14 cellular contexts compared by ENCODE assay signal in the genomic region with DNA sequence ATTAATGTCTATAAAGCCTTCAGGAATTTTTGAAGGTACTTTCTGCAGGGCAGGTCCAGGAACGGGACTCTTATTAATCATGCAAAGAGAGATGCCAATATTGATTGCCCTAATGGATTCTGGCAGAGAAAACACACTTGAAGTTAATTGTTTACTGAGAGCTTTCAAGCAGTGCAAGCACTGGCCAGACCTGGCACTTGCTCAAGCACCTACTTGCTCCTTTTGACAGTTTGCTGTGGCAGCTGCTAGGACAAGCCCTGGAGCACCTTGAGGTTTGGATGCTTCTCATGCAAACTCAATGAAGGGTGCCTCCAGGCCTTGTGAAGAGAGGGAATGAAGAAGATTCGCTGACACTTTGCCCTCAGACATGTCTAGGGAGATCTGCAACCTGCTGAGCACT.
A peak's percentile ranks its signal among the peaks of the same experiment; 100 is the strongest.
DNase-seq lines count a peak whose midpoint lies in the region; ATAC-seq and TF ChIP-seq lines count a peak whose summit lies in the region.
"Had no signal": no experiment of that assay in that cellular context is flagged by ENCODE, and none has a peak within 500 bp of the region (broad histone marks: within the 10 kb centered on the region; RNA-seq: fewer than 3 reads in every experiment).

No MANE protein-coding gene starts in this region.

- CTCF ChIA-PET in mammary epithelial cell (lab: Charles Lee; ENCODE audit: low non-redundant PET) = no interaction called here
- CTCF ChIA-PET in GM10248 (lab: Yijun Ruan, JAX) = interaction anchor here (1.0 kb wide), 1 partner anchor 144 kb away, joined by 3 read pairs; no protein-coding TSS in a partner anchor

- peaks cover 2% of the 10 kb centered on the region for H3K27me3 Mint-ChIP-seq in endothelial cell (ENCODE audit: unreplicated experiment)
- H3K27me3 Mint-ChIP-seq: activated CD4-positive, alpha-beta memory T cell treated with anti-CD3 and anti-CD28 coated beads for 36 hours had no signal

- H2AFZ ChIP-seq in mammary epithelial cell (ENCODE audit: low read depth, low read length) = no peak overlapping the region

- no TSS peak for BruUV-seq in mammary epithelial cell (replicated peaks; lab: Mats Ljungman, UMichigan)

- H3K9me3 ChIP-seq in mammary epithelial cell (replicated peaks; ENCODE audit: insufficient read depth, low read length) (no peaks in the 10 kb centered on the region), prostate gland (no peaks in the 10 kb centered on the region)
- H3K9me3 ChIP-seq: heart left ventricle had no signal

- H3K36me3 Mint-ChIP-seq in endothelial cell (ENCODE audit: low read depth, unreplicated experiment) = no peaks in the 10 kb centered on the region
- H3K36me3 Mint-ChIP-seq: activated CD4-positive, alpha-beta memory T cell treated with anti-CD3 and anti-CD28 coated beads for 36 hours; CD8-positive, alpha-beta T cell had no signal

- no peaks in the 10 kb centered on the region for H3K9me3 Mint-ChIP-seq in endothelial cell (ENCODE audit: unreplicated experiment)
- H3K9me3 Mint-ChIP-seq: activated CD4-positive, alpha-beta memory T cell treated with anti-CD3 and anti-CD28 coated beads for 36 hours; CD8-positive, alpha-beta T cell had no signal

- no peaks in the 10 kb centered on the region for H3K36me3 ChIP-seq in mammary epithelial cell (ENCODE audit: insufficient read depth, low read length)
- H3K36me3 ChIP-seq in prostate gland = no peaks in the 10 kb centered on the region
- H3K36me3 ChIP-seq: heart left ventricle had no signal

- no peak overlapping the region for H3K27ac Mint-ChIP-seq in endothelial cell (ENCODE audit: unreplicated experiment)
- H3K27ac Mint-ChIP-seq: activated CD4-positive, alpha-beta memory T cell treated with anti-CD3 and anti-CD28 coated beads for 36 hours; CD8-positive, alpha-beta T cell had no signal

- H3K4me3 ChIP-seq in mammary epithelial cell (replicated peaks in 1 of 3; ENCODE audit: insufficient read depth in 1 of 3, low read depth in 2 of 3, low read length in 3 of 3) (no peak overlapping the region), prostate gland (no peak overlapping the region)
- H3K4me3 ChIP-seq: heart left ventricle, skin epidermis had no signal

- dilution Hi-C loops in mammary epithelial cell (cut with HindIII; ENCODE audit: low sequenced_read_pairs) = no loop called here

- no peak overlapping the region for H3K9ac ChIP-seq in mammary epithelial cell (ENCODE audit: insufficient read depth, low read length)

- in situ Hi-C loops in mammary epithelial cell (cut with MboI; ENCODE audit: low sequenced_read_pairs in 2 of 2) = no loop called here

- peaks cover 40% of the 10 kb centered on the region for H3K79me2 ChIP-seq in mammary epithelial cell (ENCODE audit: insufficient read depth, low read length)

- ATAC-seq in GM18511 (IDR thresholded peaks at IDR 0.05; ENCODE audit: unreplicated experiment) (peak; percentile 48), HG03460 (IDR thresholded peaks at IDR 0.05; ENCODE audit: unreplicated experiment) (no peak)
- ATAC-seq: CD8-positive, alpha-beta T cell; heart left ventricle had no signal

- peaks cover 10% of the 10 kb centered on the region for H3K4me1 Mint-ChIP-seq in endothelial cell (ENCODE audit: unreplicated experiment)

- WGBS in mammary epithelial cell (ENCODE audit: low coverage, missing lambda C conversion rate) = 0% methylated on average over 2 of the region's 2 CpGs
- WGBS in prostate gland = 39% methylated on average over 2 of the region's 2 CpGs

- peak; percentile 96 for DNase-seq in NCI-H1105 treated with DMSO at 0.1 percent for 48 hours (lab: John Stamatoyannopoulos, UW)
- DNase-seq in mammary epithelial cell = peak; percentile 57
- peak; percentile 36 for DNase-seq in prostate gland (ENCODE audit: low spot score)
- DNase-seq in endothelial cell (ENCODE audit: low spot score) = no peak
- no peak for DNase-seq in GM10248 (ENCODE audit: extremely low spot score)
- DNase-seq: activated CD4-positive, alpha-beta memory T cell treated with anti-CD3 and anti-CD28 coated beads for 36 hours; activated gamma-delta T cell treated with Interleukin-2 at 50 U/mL for 16 hours; CD8-positive, alpha-beta T cell; heart left ventricle; NCI-H2227 treated with DMSO at 0.1 percent for 48 hours; T-helper 2 cell had no signal

- POLR2A ChIA-PET in GM10248 (lab: Yijun Ruan, JAX) = interaction anchor here (0.6 kb wide), 1 partner anchor 13 kb away, joined by 3 read pairs; no protein-coding TSS in a partner anchor

- H3K4me1 ChIP-seq in mammary epithelial cell (ENCODE audit: insufficient read depth, low read length) (peaks cover 43% of the 10 kb centered on the region), prostate gland (replicated peaks) (no peaks in the 10 kb centered on the region)

- no peak for TF ChIP-seq CTCF in mammary epithelial cell (conservative IDR thresholded peaks at IDR 0.05 in 1 of 2, IDR thresholded peaks at IDR 0.05 in 1 of 2; ENCODE audit: extremely low read depth in 1 of 2, insufficient read depth in 1 of 2, low read depth in 1 of 2, low read length in 2 of 2)
- TF ChIP-seq CTCF in prostate gland (IDR thresholded peaks at IDR 0.05) = no peak
- TF ChIP-seq CTCF in endothelial cell (IDR thresholded peaks at IDR 0.05; ENCODE audit: unreplicated experiment) = no peak
- TF ChIP-seq CTCF in GM10248 (IDR thresholded peaks at IDR 0.05; ENCODE audit: control extremely low read depth, extremely low read depth, low read depth, missing control alignments) = no peak

- H3K27me3 ChIP-seq in mammary epithelial cell (ENCODE audit: insufficient read depth, low read length) = no peaks in the 10 kb centered on the region
- H3K27me3 ChIP-seq in prostate gland (replicated peaks; ENCODE audit: insufficient read depth) = no peaks in the 10 kb centered on the region
- H3K27me3 ChIP-seq: heart left ventricle had no signal

- peak overlapping the region; percentile 25 for H3K4me2 ChIP-seq in mammary epithelial cell (ENCODE audit: insufficient read depth, low read depth, low read length)

- TF ChIP-seq POLR2A in prostate gland (IDR thresholded peaks at IDR 0.05) = no peak

- H4K20me1 ChIP-seq in mammary epithelial cell (ENCODE audit: insufficient read depth, low read length) = no peaks in the 10 kb centered on the region

- intact Hi-C loops in mammary epithelial cell (cut with micrococcal nuclease) = loop anchor here (5.0 kb wide), 1 partner anchor 42 kb away; no protein-coding TSS in a partner anchor
- intact Hi-C loops in prostate gland (cut with DNase I) = no loop called here

- no peak overlapping the region for H3K4me3 Mint-ChIP-seq in endothelial cell (ENCODE audit: unreplicated experiment)
- H3K4me3 Mint-ChIP-seq: activated CD4-positive, alpha-beta memory T cell treated with anti-CD3 and anti-CD28 coated beads for 36 hours; CD8-positive, alpha-beta T cell had no signal

- H3K27ac ChIP-seq in mammary epithelial cell (ENCODE audit: insufficient read depth, low read depth, low read length) (no peak overlapping the region), prostate gland (no peak overlapping the region)
- H3K27ac ChIP-seq: heart left ventricle had no signal

Comparison
In these comparisons a context has a peak if more than half of its experiments do, and no peak if none do; other contexts are left out.
1. DNase-seq: peak in NCI-H1105 treated with DMSO at 0.1 percent for 48 hours (single experiment), mammary epithelial cell (single experiment) and prostate gland (single experiment); none in endothelial cell (single experiment) and GM10248 (single experiment).